12 cellular contexts compared by ENCODE assay signal in the genomic region with DNA sequence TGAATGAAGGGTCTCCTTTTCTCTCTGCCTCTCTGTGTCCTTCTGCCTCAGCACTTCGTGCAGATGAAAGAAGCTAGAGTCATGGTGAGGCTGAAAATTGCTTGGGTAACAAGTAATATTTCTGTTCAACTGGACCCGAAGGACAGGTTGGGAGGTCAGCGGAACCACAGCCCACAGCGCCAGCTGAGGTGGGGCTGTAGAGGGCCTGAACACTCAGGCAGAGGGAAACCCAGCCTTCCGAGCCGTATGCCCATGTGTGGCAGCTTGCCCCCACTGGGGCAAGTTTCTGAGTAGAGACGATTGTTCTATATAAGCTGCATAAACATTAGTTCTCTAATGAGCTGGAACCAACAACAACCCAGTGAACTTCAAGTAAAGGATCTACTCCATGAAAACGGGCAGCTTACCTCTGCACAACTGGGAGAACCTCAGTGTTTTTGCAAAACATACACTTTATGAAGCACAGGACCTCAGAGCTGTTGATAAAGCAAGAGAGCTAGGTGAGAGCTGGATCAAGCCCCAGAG.
"Had no signal": no experiment of that assay in that cellular context is flagged by ENCODE, and none has a peak within 500 bp of the region (broad histone marks: within the 10 kb centered on the region; RNA-seq: fewer than 3 reads in every experiment).

No MANE protein-coding gene starts in this region.

- H3K27ac ChIP-seq: dorsolateral prefrontal cortex, neutrophil had no signal

- H3K27ac Mint-ChIP-seq: activated CD8-positive, alpha-beta memory T cell treated with anti-CD3 and anti-CD28 coated beads, Interleukin-2, amount 10 ng/mL, durations not matched to agents 7 days and 5 days; activated naive CD4-positive, alpha-beta T cell treated with anti-CD3 and anti-CD28 coated beads, Interleukin-2, amount 50 U/mL, for 72 hours; activated T-cell treated with anti-CD3 and anti-CD28 coated beads, Interleukin-2, amount 50 U/mL, for 24 hours had no signal

- H3K36me3 ChIP-seq: neutrophil had no signal

- H3K4me1 Mint-ChIP-seq: activated CD8-positive, alpha-beta memory T cell treated with anti-CD3 and anti-CD28 coated beads, Interleukin-2, amount 10 ng/mL, durations not matched to agents 7 days and 5 days had no signal

- ATAC-seq: activated CD8-positive, alpha-beta memory T cell treated with anti-CD3 and anti-CD28 coated beads, Interleukin-2, amount 10 ng/mL, durations not matched to agents 7 days and 5 days; activated naive CD4-positive, alpha-beta T cell treated with anti-CD3 and anti-CD28 coated beads, Interleukin-2, amount 50 U/mL, for 72 hours; left colon; sciatic nerve had no signal

- H3K4me3 Mint-ChIP-seq: activated CD8-positive, alpha-beta memory T cell treated with anti-CD3 and anti-CD28 coated beads, Interleukin-2, amount 10 ng/mL, durations not matched to agents 7 days and 5 days; activated T-cell treated with anti-CD3 and anti-CD28 coated beads, Interleukin-2, amount 50 U/mL, for 24 hours had no signal

- H3K36me3 Mint-ChIP-seq: activated CD8-positive, alpha-beta memory T cell treated with anti-CD3 and anti-CD28 coated beads, Interleukin-2, amount 10 ng/mL, durations not matched to agents 7 days and 5 days had no signal

- DNase-seq: activated CD4-positive, alpha-beta T cell treated with anti-CD3 and anti-CD28 coated beads for 1 hour; activated CD4-positive, alpha-beta T cell treated with anti-CD3 and anti-CD28 coated beads, Interleukin-2, amount 50 U/mL, for 48 hours; activated CD8-positive, alpha-beta memory T cell treated with anti-CD3 and anti-CD28 coated beads, Interleukin-2, amount 10 ng/mL, durations not matched to agents 7 days and 5 days; activated effector memory CD4-positive, alpha-beta T cell treated with anti-CD3 and anti-CD28 coated beads, Interleukin-2, amount 50 U/mL, for 16 hours; activated T-cell treated with anti-CD3 and anti-CD28 coated beads, Interleukin-2, amount 50 U/mL, for 24 hours; dorsolateral prefrontal cortex; left colon; stimulated activated CD4-positive, alpha-beta T cell treated with anti-CD3 and anti-CD28 coated beads, Interleukin-12 subunit alpha, Interleukin-12 subunit beta, amount 100 ng/mL, for 4 hours; stimulated activated naive CD4-positive, alpha-beta T cell treated with Interleukin-2 at 50 U/mL for 16 hours had no signal

- H3K27me3 Mint-ChIP-seq: activated CD8-positive, alpha-beta memory T cell treated with anti-CD3 and anti-CD28 coated beads, Interleukin-2, amount 10 ng/mL, durations not matched to agents 7 days and 5 days; activated T-cell treated with anti-CD3 and anti-CD28 coated beads, Interleukin-2, amount 50 U/mL, for 24 hours had no signal

- H3K4me3 ChIP-seq: dorsolateral prefrontal cortex had no signal

- H3K9me3 ChIP-seq: neutrophil had no signal
